1 cellular context compared by ENCODE assay signal in the genomic region with DNA sequence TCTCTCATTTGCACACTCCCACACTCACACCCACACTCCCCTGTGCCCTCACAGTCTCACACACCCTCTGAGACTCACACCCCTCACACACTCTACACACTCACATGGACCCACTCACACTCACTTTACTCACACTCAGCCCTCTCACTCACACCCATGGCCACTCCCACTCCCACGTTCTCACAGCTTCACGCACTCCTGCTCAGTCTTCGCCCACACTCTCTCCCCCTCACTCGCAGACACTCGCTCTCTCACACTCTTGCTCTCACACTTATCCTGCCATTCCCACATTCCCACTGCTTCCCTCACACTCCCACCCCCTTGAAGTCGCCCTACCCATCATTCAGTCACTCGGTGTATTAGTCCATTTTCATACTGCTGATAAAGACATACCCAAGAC.
TF ChIP-seq lines count a peak whose summit lies in the region.

No MANE protein-coding gene starts in this region.

TF ChIP-seq in HEK293, 187 proteins besides CTCF, POLR2A, EP300 and RAD21 (continued from another document):
- TF ChIP-seq, protein P1, sequence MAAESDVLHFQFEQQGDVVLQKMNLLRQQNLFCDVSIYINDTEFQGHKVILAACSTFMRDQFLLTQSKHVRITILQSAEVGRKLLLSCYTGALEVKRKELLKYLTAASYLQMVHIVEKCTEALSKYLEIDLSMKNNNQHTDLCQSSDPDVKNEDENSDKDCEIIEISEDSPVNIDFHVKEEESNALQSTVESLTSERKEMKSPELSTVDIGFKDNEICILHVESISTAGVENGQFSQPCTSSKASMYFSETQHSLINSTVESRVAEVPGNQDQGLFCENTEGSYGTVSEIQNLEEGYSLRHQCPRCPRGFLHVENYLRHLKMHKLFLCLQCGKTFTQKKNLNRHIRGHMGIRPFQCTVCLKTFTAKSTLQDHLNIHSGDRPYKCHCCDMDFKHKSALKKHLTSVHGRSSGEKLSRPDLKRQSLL (tag by site-specific recombination; IDR thresholded peaks at IDR 0.05) = no peak
- TF ChIP-seq, protein P2, sequence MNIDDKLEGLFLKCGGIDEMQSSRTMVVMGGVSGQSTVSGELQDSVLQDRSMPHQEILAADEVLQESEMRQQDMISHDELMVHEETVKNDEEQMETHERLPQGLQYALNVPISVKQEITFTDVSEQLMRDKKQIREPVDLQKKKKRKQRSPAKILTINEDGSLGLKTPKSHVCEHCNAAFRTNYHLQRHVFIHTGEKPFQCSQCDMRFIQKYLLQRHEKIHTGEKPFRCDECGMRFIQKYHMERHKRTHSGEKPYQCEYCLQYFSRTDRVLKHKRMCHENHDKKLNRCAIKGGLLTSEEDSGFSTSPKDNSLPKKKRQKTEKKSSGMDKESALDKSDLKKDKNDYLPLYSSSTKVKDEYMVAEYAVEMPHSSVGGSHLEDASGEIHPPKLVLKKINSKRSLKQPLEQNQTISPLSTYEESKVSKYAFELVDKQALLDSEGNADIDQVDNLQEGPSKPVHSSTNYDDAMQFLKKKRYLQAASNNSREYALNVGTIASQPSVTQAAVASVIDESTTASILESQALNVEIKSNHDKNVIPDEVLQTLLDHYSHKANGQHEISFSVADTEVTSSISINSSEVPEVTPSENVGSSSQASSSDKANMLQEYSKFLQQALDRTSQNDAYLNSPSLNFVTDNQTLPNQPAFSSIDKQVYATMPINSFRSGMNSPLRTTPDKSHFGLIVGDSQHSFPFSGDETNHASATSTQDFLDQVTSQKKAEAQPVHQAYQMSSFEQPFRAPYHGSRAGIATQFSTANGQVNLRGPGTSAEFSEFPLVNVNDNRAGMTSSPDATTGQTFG (tag by site-specific recombination; IDR thresholded peaks at IDR 0.05; ENCODE audit: borderline replicate concordance) = 0 out of 2 replicates have a peak, but pooled peaks have one; percentile 50
- TF ChIP-seq, protein P3, sequence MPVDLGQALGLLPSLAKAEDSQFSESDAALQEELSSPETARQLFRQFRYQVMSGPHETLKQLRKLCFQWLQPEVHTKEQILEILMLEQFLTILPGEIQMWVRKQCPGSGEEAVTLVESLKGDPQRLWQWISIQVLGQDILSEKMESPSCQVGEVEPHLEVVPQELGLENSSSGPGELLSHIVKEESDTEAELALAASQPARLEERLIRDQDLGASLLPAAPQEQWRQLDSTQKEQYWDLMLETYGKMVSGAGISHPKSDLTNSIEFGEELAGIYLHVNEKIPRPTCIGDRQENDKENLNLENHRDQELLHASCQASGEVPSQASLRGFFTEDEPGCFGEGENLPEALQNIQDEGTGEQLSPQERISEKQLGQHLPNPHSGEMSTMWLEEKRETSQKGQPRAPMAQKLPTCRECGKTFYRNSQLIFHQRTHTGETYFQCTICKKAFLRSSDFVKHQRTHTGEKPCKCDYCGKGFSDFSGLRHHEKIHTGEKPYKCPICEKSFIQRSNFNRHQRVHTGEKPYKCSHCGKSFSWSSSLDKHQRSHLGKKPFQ (tag by site-specific recombination; IDR thresholded peaks at IDR 0.05) = peak; percentile 88
- TF ChIP-seq PRDM1 (tag by site-specific recombination; IDR thresholded peaks at IDR 0.05) (peak; percentile 69), ZNF16 (tag by site-specific recombination; IDR thresholded peaks at IDR 0.05; ENCODE audit: low read depth) (peak; percentile 48; the same call in 1 of the 2 replicates), ZNF473 (tag by site-specific recombination; IDR thresholded peaks at IDR 0.05) (0 out of 2 replicates have a peak, but pooled peaks have one; percentile 48), ZFHX2 (tag by site-specific recombination; conservative IDR thresholded peaks at IDR 0.05) (peak; percentile 100)
- TF ChIP-seq, protein P4, sequence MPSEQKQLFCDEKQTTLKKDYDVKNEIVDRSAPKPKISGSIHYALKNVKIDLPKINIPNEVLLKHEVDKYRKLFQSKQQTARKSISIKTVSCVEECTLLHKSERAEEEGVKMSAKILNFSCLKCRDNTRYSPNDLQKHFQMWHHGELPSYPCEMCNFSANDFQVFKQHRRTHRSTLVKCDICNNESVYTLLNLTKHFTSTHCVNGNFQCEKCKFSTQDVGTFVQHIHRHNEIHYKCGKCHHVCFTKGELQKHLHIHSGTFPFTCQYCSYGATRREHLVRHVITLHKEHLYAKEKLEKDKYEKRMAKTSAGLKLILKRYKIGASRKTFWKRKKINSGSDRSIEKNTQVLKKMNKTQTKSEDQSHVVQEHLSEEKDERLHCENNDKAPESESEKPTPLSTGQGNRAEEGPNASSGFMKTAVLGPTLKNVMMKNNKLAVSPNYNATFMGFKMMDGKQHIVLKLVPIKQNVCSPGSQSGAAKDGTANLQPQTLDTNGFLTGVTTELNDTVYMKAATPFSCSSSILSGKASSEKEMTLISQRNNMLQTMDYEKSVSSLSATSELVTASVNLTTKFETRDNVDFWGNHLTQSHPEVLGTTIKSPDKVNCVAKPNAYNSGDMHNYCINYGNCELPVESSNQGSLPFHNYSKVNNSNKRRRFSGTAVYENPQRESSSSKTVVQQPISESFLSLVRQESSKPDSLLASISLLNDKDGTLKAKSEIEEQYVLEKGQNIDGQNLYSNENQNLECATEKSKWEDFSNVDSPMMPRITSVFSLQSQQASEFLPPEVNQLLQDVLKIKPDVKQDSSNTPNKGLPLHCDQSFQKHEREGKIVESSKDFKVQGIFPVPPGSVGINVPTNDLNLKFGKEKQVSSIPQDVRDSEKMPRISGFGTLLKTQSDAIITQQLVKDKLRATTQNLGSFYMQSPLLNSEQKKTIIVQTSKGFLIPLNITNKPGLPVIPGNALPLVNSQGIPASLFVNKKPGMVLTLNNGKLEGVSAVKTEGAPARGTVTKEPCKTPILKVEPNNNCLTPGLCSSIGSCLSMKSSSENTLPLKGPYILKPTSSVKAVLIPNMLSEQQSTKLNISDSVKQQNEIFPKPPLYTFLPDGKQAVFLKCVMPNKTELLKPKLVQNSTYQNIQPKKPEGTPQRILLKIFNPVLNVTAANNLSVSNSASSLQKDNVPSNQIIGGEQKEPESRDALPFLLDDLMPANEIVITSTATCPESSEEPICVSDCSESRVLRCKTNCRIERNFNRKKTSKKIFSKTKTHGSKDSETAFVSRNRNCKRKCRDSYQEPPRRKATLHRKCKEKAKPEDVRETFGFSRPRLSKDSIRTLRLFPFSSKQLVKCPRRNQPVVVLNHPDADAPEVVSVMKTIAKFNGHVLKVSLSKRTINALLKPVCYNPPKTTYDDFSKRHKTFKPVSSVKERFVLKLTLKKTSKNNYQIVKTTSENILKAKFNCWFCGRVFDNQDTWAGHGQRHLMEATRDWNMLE (tag by site-specific recombination; conservative IDR thresholded peaks at IDR 0.05; ENCODE audit: low read depth) = no peak
TF ChIP-seq in HEK293: peak in this region for 9.
